Comparison of ENCODE assay signal across 8 cellular contexts in genomic region chr1:11655263-11656079, GRCh38. TPM values are rescaled to one million over a fixed set of nuclear protein-coding genes. Genes with fewer than 3 reads are reported as not detected.
DNase-seq lines count a peak whose midpoint lies in the region; ATAC-seq lines count a peak whose summit lies in the region.

No MANE protein-coding gene starts in this region.

- H3K4me3 ChIP-seq in subcutaneous abdominal adipose tissue (ENCODE audit: low read depth in 1 of 5, low read length in 5 of 5): peak overlapping the region; percentile 53 to 64 (median 56)
- H3K4me3 ChIP-seq in Karpas-422 (ENCODE audit: low read length): no peak overlapping the region

- no peaks in the 10 kb centered on the region for H3K79me2 ChIP-seq in Karpas-422 (ENCODE audit: low read length)

- H3K27ac Mint-ChIP-seq in T-helper 1 cell treated with Interleukin-12 subunit alpha and Interleukin-12 subunit beta and Interleukin-4 antibody, amounts not matched to agents 30 μg/mL and 1 μg/mL, for 36 hours: no peak overlapping the region
- no peak overlapping the region for H3K27ac Mint-ChIP-seq in activated T-helper 2 cell treated with anti-CD3 and anti-CD28 coated beads, Interferon-gamma antibody, Interleukin-2, Interleukin-4, amounts not matched to agents 10 μg/mL and 5 μg/mL and 100 μg/mL, durations not matched to agents 14 hours and 24 hours and 36 hours
- peak overlapping the region in 1 of 6 donors; percentile 40 for H3K27ac Mint-ChIP-seq in immature natural killer cell

- H3K4me2 ChIP-seq in Karpas-422 (ENCODE audit: low read depth, low read length, poor library complexity, severe bottlenecking): no peak overlapping the region

- peak overlapping the region; percentile 76 for H3K4me3 Mint-ChIP-seq in T-helper 1 cell treated with Interleukin-12 subunit alpha and Interleukin-12 subunit beta and Interleukin-4 antibody, amounts not matched to agents 30 μg/mL and 1 μg/mL, for 36 hours
- peak overlapping the region; percentile 57 for H3K4me3 Mint-ChIP-seq in activated T-helper 2 cell treated with anti-CD3 and anti-CD28 coated beads, Interferon-gamma antibody, Interleukin-2, Interleukin-4, amounts not matched to agents 10 μg/mL and 5 μg/mL and 100 μg/mL, durations not matched to agents 14 hours and 24 hours and 36 hours (ENCODE audit: low read depth)
- peak overlapping the region; percentile 78 to 79 (median 78) for H3K4me3 Mint-ChIP-seq in immature natural killer cell

- H4K20me1 ChIP-seq in Karpas-422 (ENCODE audit: insufficient read depth, low read depth, low read length): no peaks in the 10 kb centered on the region

- peaks cover 11% of the 10 kb centered on the region for H3K4me1 Mint-ChIP-seq in T-helper 1 cell treated with Interleukin-12 subunit alpha and Interleukin-12 subunit beta and Interleukin-4 antibody, amounts not matched to agents 30 μg/mL and 1 μg/mL, for 36 hours (ENCODE audit: low read depth)
- peaks cover 12% of the 10 kb centered on the region for H3K4me1 Mint-ChIP-seq in activated T-helper 2 cell treated with anti-CD3 and anti-CD28 coated beads, Interferon-gamma antibody, Interleukin-2, Interleukin-4, amounts not matched to agents 10 μg/mL and 5 μg/mL and 100 μg/mL, durations not matched to agents 14 hours and 24 hours and 36 hours (ENCODE audit: low read depth)
- peaks cover 21 to 24% of the 10 kb centered on the region in 2 donors for H3K4me1 Mint-ChIP-seq in immature natural killer cell

- H3K9ac ChIP-seq in subcutaneous abdominal adipose tissue (ENCODE audit: low read length in 5 of 5) (peak overlapping the region in 3 of 5 donors; percentile 39 to 46 (median 45)), Karpas-422 (ENCODE audit: low read length) (no peak overlapping the region)

- H3K36me3 Mint-ChIP-seq in T-helper 1 cell treated with Interleukin-12 subunit alpha and Interleukin-12 subunit beta and Interleukin-4 antibody, amounts not matched to agents 30 μg/mL and 1 μg/mL, for 36 hours (ENCODE audit: low read depth): peaks cover 5% of the 10 kb centered on the region
- H3K36me3 Mint-ChIP-seq in activated T-helper 2 cell treated with anti-CD3 and anti-CD28 coated beads, Interferon-gamma antibody, Interleukin-2, Interleukin-4, amounts not matched to agents 10 μg/mL and 5 μg/mL and 100 μg/mL, durations not matched to agents 14 hours and 24 hours and 36 hours (ENCODE audit: low read depth): peaks cover 18% of the 10 kb centered on the region
- H3K36me3 Mint-ChIP-seq in immature natural killer cell: peaks cover 0 to 5% (median 2%) of the 10 kb centered on the region in 3 donors

- H3K27ac ChIP-seq in subcutaneous abdominal adipose tissue (ENCODE audit: low read depth, low read length) (no peak overlapping the region), Karpas-422 (ENCODE audit: low read length) (no peak overlapping the region)

- intact Hi-C loops in activated T-helper 2 cell treated with anti-CD3 and anti-CD28 coated beads, Interferon-gamma antibody, Interleukin-2, Interleukin-4, amounts not matched to agents 10 μg/mL and 5 μg/mL and 100 μg/mL, durations not matched to agents 14 hours and 24 hours and 36 hours (cut with micrococcal nuclease): no loop called here

- peaks cover 14% of the 10 kb centered on the region for H3K27me3 Mint-ChIP-seq in T-helper 1 cell treated with Interleukin-12 subunit alpha and Interleukin-12 subunit beta and Interleukin-4 antibody, amounts not matched to agents 30 μg/mL and 1 μg/mL, for 36 hours (ENCODE audit: low read depth)
- peaks cover 14% of the 10 kb centered on the region for H3K27me3 Mint-ChIP-seq in activated T-helper 2 cell treated with anti-CD3 and anti-CD28 coated beads, Interferon-gamma antibody, Interleukin-2, Interleukin-4, amounts not matched to agents 10 μg/mL and 5 μg/mL and 100 μg/mL, durations not matched to agents 14 hours and 24 hours and 36 hours (ENCODE audit: low read depth)
- H3K27me3 Mint-ChIP-seq in immature natural killer cell (ENCODE audit: low read depth in 3 of 3): peaks cover 0 to 7% (median 4%) of the 10 kb centered on the region in 3 donors

- H3K9me3 ChIP-seq in subcutaneous abdominal adipose tissue (ENCODE audit: control insufficient read depth in 5 of 5, low read length in 5 of 5) (no peaks in the 10 kb centered on the region), Karpas-422 (ENCODE audit: low read length) (no peaks in the 10 kb centered on the region)

- H3K9me2 ChIP-seq in Karpas-422 (replicated peaks; ENCODE audit: insufficient read depth, low read length): no peaks in the 10 kb centered on the region

- ATAC-seq in HG03342 (IDR thresholded peaks at IDR 0.05; ENCODE audit: unreplicated experiment): no peak

- no peaks in the 10 kb centered on the region for H3K9me3 Mint-ChIP-seq in T-helper 1 cell treated with Interleukin-12 subunit alpha and Interleukin-12 subunit beta and Interleukin-4 antibody, amounts not matched to agents 30 μg/mL and 1 μg/mL, for 36 hours
- no peaks in the 10 kb centered on the region for H3K9me3 Mint-ChIP-seq in activated T-helper 2 cell treated with anti-CD3 and anti-CD28 coated beads, Interferon-gamma antibody, Interleukin-2, Interleukin-4, amounts not matched to agents 10 μg/mL and 5 μg/mL and 100 μg/mL, durations not matched to agents 14 hours and 24 hours and 36 hours
- no peaks in the 10 kb centered on the region for H3K9me3 Mint-ChIP-seq in immature natural killer cell

- H3K27me3 ChIP-seq in subcutaneous abdominal adipose tissue (ENCODE audit: control insufficient read depth in 5 of 5, insufficient read depth in 4 of 5, low read length in 5 of 5) (peaks cover 0 to 7% (median under 1%) of the 10 kb centered on the region in 5 donors), Karpas-422 (ENCODE audit: low read length) (no peaks in the 10 kb centered on the region)

- DNase-seq in T-helper 1 cell (no peak), immature natural killer cell (no peak), Karpas-422 (no peak), DMS114 treated with DMSO at 0.1 percent for 48 hours (lab: John Stamatoyannopoulos, UW; ENCODE audit: unreplicated experiment) (no peak)
- DNase-seq in activated T-helper 2 cell treated with anti-CD3 and anti-CD28 coated beads, Interferon-gamma antibody, Interleukin-2, Interleukin-4, amounts not matched to agents 10 μg/mL and 5 μg/mL and 100 μg/mL, durations not matched to agents 14 hours and 24 hours and 36 hours (ENCODE audit: low spot score): no peak

- peaks cover 0 to 10% (median 0%) of the 10 kb centered on the region in 5 donors for H3K36me3 ChIP-seq in subcutaneous abdominal adipose tissue (ENCODE audit: control insufficient read depth in 5 of 5, insufficient read depth in 5 of 5, low read length in 5 of 5)
- H3K36me3 ChIP-seq in Karpas-422 (ENCODE audit: insufficient read depth, low read length): no peaks in the 10 kb centered on the region

- H3K4me1 ChIP-seq in subcutaneous abdominal adipose tissue (ENCODE audit: control insufficient read depth in 5 of 5, insufficient read depth in 5 of 5, low read length in 5 of 5): peaks cover 0 to 21% (median 17%) of the 10 kb centered on the region in 5 donors
- peaks cover 4% of the 10 kb centered on the region for H3K4me1 ChIP-seq in Karpas-422 (ENCODE audit: low read length)

- H2AFZ ChIP-seq in Karpas-422 (ENCODE audit: low read length): no peak overlapping the region

RNA-seq across cellular contexts. Expression of gene FBXO44, which starts 0.8 kb away (rescaled TPM):
- total RNA-seq in activated T-helper 2 cell treated with anti-CD3 and anti-CD28 coated beads, Interferon-gamma antibody, Interleukin-2, Interleukin-4, amounts not matched to agents 10 μg/mL and 5 μg/mL and 100 μg/mL, durations not matched to agents 14 hours and 24 hours and 36 hours: 18.2 and 19.8 TPM in 2 replicates
- 10 to 100 TPM in 2 of 3 donors, 1 to 10 TPM in 1; 8.6 to 13.4 (median 12.5) TPM for polyA plus RNA-seq in immature natural killer cell
- 0.87 TPM in 1 of 2 replicates, not detected in the other for total RNA-seq in Karpas-422 (2014; rRNA removed; shearing (Covaris generic); ENCODE audit: low replicate concordance)

RNA-seq across cellular contexts. Expression of gene FBXO2, which starts 1.2 kb away (rescaled TPM):
- 0.41 and 0.48 TPM in 2 replicates for total RNA-seq in activated T-helper 2 cell treated with anti-CD3 and anti-CD28 coated beads, Interferon-gamma antibody, Interleukin-2, Interleukin-4, amounts not matched to agents 10 μg/mL and 5 μg/mL and 100 μg/mL, durations not matched to agents 14 hours and 24 hours and 36 hours
- 10 to 100 TPM in 2 of 3 donors, 1 to 10 TPM in 1; 5.6 to 15.5 (median 14.4) TPM for polyA plus RNA-seq in immature natural killer cell
- total RNA-seq in Karpas-422 (2014; rRNA removed; shearing (Covaris generic); ENCODE audit: low replicate concordance): not detected in 2 replicates

RNA-seq across cellular contexts. Expression of gene FBXO6, which starts 8.5 kb away (rescaled TPM):
- total RNA-seq in activated T-helper 2 cell treated with anti-CD3 and anti-CD28 coated beads, Interferon-gamma antibody, Interleukin-2, Interleukin-4, amounts not matched to agents 10 μg/mL and 5 μg/mL and 100 μg/mL, durations not matched to agents 14 hours and 24 hours and 36 hours: 13.5 and 13.8 TPM in 2 replicates
- 100 to 1,000 TPM; 105 to 164 (median 121) TPM for polyA plus RNA-seq in immature natural killer cell
- total RNA-seq in Karpas-422 (2014; rRNA removed; shearing (Covaris generic); ENCODE audit: low replicate concordance): 0.25 and 0.60 TPM in 2 replicates

RNA-seq across cellular contexts. Expression of gene MAD2L2, which starts 25.5 kb away (rescaled TPM):
- total RNA-seq in activated T-helper 2 cell treated with anti-CD3 and anti-CD28 coated beads, Interferon-gamma antibody, Interleukin-2, Interleukin-4, amounts not matched to agents 10 μg/mL and 5 μg/mL and 100 μg/mL, durations not matched to agents 14 hours and 24 hours and 36 hours: 77.1 and 78.0 TPM in 2 replicates
- 100 to 1,000 TPM; 103 to 182 (median 163) TPM for polyA plus RNA-seq in immature natural killer cell
- 89.3 and 117 TPM in 2 replicates for total RNA-seq in Karpas-422 (2014; rRNA removed; shearing (Covaris generic); ENCODE audit: low replicate concordance)

RNA-seq across cellular contexts. Expression of gene DRAXIN, which starts 36.0 kb away (rescaled TPM):
- 0.07 TPM in 2 replicates for total RNA-seq in activated T-helper 2 cell treated with anti-CD3 and anti-CD28 coated beads, Interferon-gamma antibody, Interleukin-2, Interleukin-4, amounts not matched to agents 10 μg/mL and 5 μg/mL and 100 μg/mL, durations not matched to agents 14 hours and 24 hours and 36 hours
- polyA plus RNA-seq in immature natural killer cell: under 1 TPM; 0.29 to 0.94 (median 0.58) TPM
- total RNA-seq in Karpas-422 (2014; rRNA removed; shearing (Covaris generic); ENCODE audit: low replicate concordance): not detected in 2 replicates

Comparison
In these comparisons a context has a peak if more than half of its experiments do, and no peak if none do; other contexts are left out.
1. RNA of gene FBXO44, which starts 0.8 kb away (total RNA-seq): 18.2 to 19.8 TPM in activated T-helper 2 cell treated with anti-CD3 and anti-CD28 coated beads, Interferon-gamma antibody, Interleukin-2, Interleukin-4, amounts not matched to agents 10 μg/mL and 5 μg/mL and 100 μg/mL, durations not matched to agents 14 hours and 24 hours and 36 hours; 0.87 TPM in Karpas-422; every median in the first group is over 10 times any median in the second.
2. Peak in every context shown above with its lines, with median percentiles within 50 percentile points of each other: H3K4me3 Mint-ChIP-seq.